In the genomic region with DNA sequence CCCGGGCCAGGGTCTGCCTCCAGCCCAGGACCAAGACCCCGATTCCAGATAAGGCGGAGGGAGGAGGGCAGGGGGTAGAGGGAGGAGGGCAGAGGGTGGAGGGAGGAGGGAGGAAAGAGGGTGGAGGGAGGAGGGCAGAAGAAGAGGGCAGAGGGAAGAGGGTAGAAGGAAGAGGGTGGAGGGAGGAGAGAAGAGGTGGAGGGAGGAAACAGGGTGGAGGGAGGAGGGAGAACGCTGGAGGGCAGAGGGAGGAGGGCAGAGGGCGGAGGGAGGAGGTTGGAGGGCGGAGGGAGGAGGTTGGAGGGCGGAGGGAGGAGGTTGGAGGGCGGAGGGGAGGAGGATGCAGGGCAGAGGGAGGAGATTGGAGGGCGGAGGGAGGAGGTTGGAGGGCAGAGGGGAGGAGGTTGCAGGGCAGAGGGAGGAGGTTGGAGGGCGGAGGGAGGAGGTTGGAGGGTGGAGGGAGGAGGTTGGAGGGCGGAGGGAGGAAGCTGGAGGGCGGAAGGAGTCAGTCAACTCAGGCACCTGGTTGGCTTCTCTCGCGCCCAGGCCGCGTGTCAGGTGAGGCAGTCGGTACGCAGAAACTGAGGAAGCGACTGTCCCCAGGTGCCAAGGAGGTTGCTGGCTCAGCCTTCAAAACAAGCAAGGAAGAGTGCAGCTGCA, we compare ENCODE assay signal across 21 cellular contexts.
DNase-seq lines count a peak whose midpoint lies in the region; ATAC-seq and TF ChIP-seq lines count a peak whose summit lies in the region.
"Had no signal": no experiment of that assay in that cellular context is flagged by ENCODE, and none has a peak within 500 bp of the region (broad histone marks: within the 10 kb centered on the region; RNA-seq: fewer than 3 reads in every experiment).

No MANE protein-coding gene starts in this region.

- no peak for TF ChIP-seq EP300 in tibial nerve (IDR thresholded peaks at IDR 0.05)

- H3K4me3 Mint-ChIP-seq in CD8-positive, alpha-beta T cell: no peak overlapping the region
- peak overlapping the region; percentile 19 for H3K4me3 Mint-ChIP-seq in activated T-helper 17 cell treated with anti-CD3 and anti-CD28 coated beads, Interleukin-2, amount 50 U/mL, for 72 hours
- H3K4me3 Mint-ChIP-seq in naive thymus-derived CD4-positive, alpha-beta T cell: peak overlapping the region in 7 of 10 donors; percentile 23 to 81 (median 52)
- H3K4me3 Mint-ChIP-seq: brain; endodermal cell; stimulated activated effector memory CD8-positive, alpha-beta T cell treated with anti-CD3 and anti-CD28 coated beads, Interleukin-12 subunit alpha, Interleukin-12 subunit beta, amount 100 ng/mL, for 72 hours had no signal

- no peak for TF ChIP-seq POLR2A in tibial nerve (IDR thresholded peaks at IDR 0.05)

- no peaks in the 10 kb centered on the region for H3K36me3 ChIP-seq in CD8-positive, alpha-beta T cell (ENCODE audit: insufficient read depth, low read length)
- H3K36me3 ChIP-seq in OCI-LY7 (ENCODE audit: insufficient read depth, low read length): peaks cover 72% of the 10 kb centered on the region
- peaks cover 0 to 23% (median 0%) of the 10 kb centered on the region in 3 experiments for H3K36me3 ChIP-seq in naive thymus-derived CD4-positive, alpha-beta T cell (ENCODE audit: control insufficient read depth in 2 of 3, insufficient read depth in 3 of 3, low read length in 3 of 3)
- H3K36me3 ChIP-seq in tibial nerve: peaks cover 0 to 89% (median 0%) of the 10 kb centered on the region in 3 donors

- CTCF ChIA-PET in CD8-positive, alpha-beta T cell (lab: Charles Lee): interaction anchor here (1.2 kb wide), 1 partner anchor 68 kb away, joined by 3 read pairs; no protein-coding TSS in a partner anchor
- CTCF ChIA-PET in OCI-LY7 (lab: Charles Lee; ENCODE audit: unreplicated experiment): interaction anchor here (0.6 to 2.9 kb wide), 3 partner anchors 13 to 164 kb away, joined by 3 to 10 read pairs (median 4); no protein-coding TSS in a partner anchor
- CTCF ChIA-PET in naive thymus-derived CD4-positive, alpha-beta T cell (lab: Charles Lee): interaction anchor here (1.7 kb wide), 1 partner anchor 65 kb away, joined by 6 read pairs; no protein-coding TSS in a partner anchor

- intact Hi-C loops in CD8-positive, alpha-beta T cell (cut with DNase I, micrococcal nuclease): loop anchor here in 1 of 2 experiments (5.0 kb wide), 1 partner anchor 67 kb away; the partner anchor contains the start of gene KLHDC4
- intact Hi-C loops in OCI-LY7 (cut with micrococcal nuclease; ENCODE audit: unreplicated experiment): loop anchor here (1.0 to 10.0 kb wide), 9 partner anchors 23 to 1267 kb away; partner anchors contain the start of gene MAP1LC3B
- intact Hi-C loops in naive thymus-derived CD4-positive, alpha-beta T cell (cut with micrococcal nuclease): loop anchor here in 1 of 2 donors (5.0 kb wide), 1 partner anchor 67 kb away; the partner anchor contains the start of gene KLHDC4

- no peaks in the 10 kb centered on the region for H3K27me3 ChIP-seq in CD8-positive, alpha-beta T cell (ENCODE audit: insufficient read depth, low read length)
- no peaks in the 10 kb centered on the region for H3K27me3 ChIP-seq in naive thymus-derived CD4-positive, alpha-beta T cell (ENCODE audit: control insufficient read depth in 2 of 2, insufficient read depth in 2 of 2, low read length in 2 of 2)
- no peaks in the 10 kb centered on the region for H3K27me3 ChIP-seq in tibial nerve
- H3K27me3 ChIP-seq: SJSA1, testis had no signal

- DNase-seq in CD8-positive, alpha-beta T cell: no peak
- no peak for DNase-seq in OCI-LY7 (ENCODE audit: low spot score)
- DNase-seq in naive thymus-derived CD4-positive, alpha-beta T cell: peak in 1 of 9 donors; percentile 30
- no peak for DNase-seq in coronary artery (ENCODE audit: low spot score)
- no peak for DNase-seq in tibial nerve (ENCODE audit: low spot score in 2 of 2)
- DNase-seq: activated CD8-positive, alpha-beta memory T cell treated with anti-CD3 and anti-CD28 coated beads for 24 hours; activated T-cell treated with anti-CD3 and anti-CD28 coated beads, Interleukin-2, amount 50 U/mL, for 48 hours; DND-41; endodermal cell; GM23248; NCI-H1417; NCI-H446 treated with DMSO at 0.1 percent for 48 hours; stimulated activated CD4-positive, alpha-beta T cell treated with anti-CD3 and anti-CD28 coated beads, Interleukin-1b, Interleukin-23, amount 100 ng/mL, for 48 hours; testis; WERI-Rb-1 had no signal

- WGBS in tibial nerve, 2 donors: 79 to 89% methylated on average over 19 of the region's 19 CpGs

- H4K20me1 ChIP-seq in OCI-LY7 (ENCODE audit: insufficient read depth, low read length): no peaks in the 10 kb centered on the region

- H2AFZ ChIP-seq in OCI-LY7 (ENCODE audit: low read length): no peak overlapping the region
- H2AFZ ChIP-seq: GM23248 had no signal

- H3K4me1 ChIP-seq in CD8-positive, alpha-beta T cell (ENCODE audit: insufficient read depth, low read length): peaks cover 39% of the 10 kb centered on the region
- H3K4me1 ChIP-seq in OCI-LY7 (ENCODE audit: insufficient read depth, low read length, poor library complexity, severe bottlenecking) (peaks cover 73% of the 10 kb centered on the region), tibial nerve (peaks cover 0 to 12% (median 3%) of the 10 kb centered on the region in 4 donors)
- peaks cover 21 to 31% of the 10 kb centered on the region in 2 donors for H3K4me1 ChIP-seq in naive thymus-derived CD4-positive, alpha-beta T cell (ENCODE audit: control insufficient read depth in 2 of 2, insufficient read depth in 2 of 2, low read length in 2 of 2)
- H3K4me1 ChIP-seq: SJSA1 had no signal

- POLR2A ChIA-PET in CD8-positive, alpha-beta T cell (lab: Charles Lee): interaction anchor here (1.8 kb wide), 1 partner anchor 65 kb away, joined by 5 read pairs; the partner anchor contains the start of gene KLHDC4
- POLR2A ChIA-PET in OCI-LY7 (lab: Charles Lee): interaction anchor here (0.6 to 2.2 kb wide), 6 partner anchors 10 to 347 kb away, joined by 3 to 12 read pairs (median 6); no protein-coding TSS in a partner anchor
- POLR2A ChIA-PET in naive thymus-derived CD4-positive, alpha-beta T cell (lab: Charles Lee): no interaction called here

- peaks cover 44% of the 10 kb centered on the region for H3K4me1 Mint-ChIP-seq in CD8-positive, alpha-beta T cell (ENCODE audit: low read depth)
- H3K4me1 Mint-ChIP-seq in activated T-helper 17 cell treated with anti-CD3 and anti-CD28 coated beads, Interleukin-2, amount 50 U/mL, for 72 hours: peaks cover 9% of the 10 kb centered on the region
- peaks cover 29 to 55% (median 50%) of the 10 kb centered on the region in 7 donors for H3K4me1 Mint-ChIP-seq in naive thymus-derived CD4-positive, alpha-beta T cell

- peaks cover 44% of the 10 kb centered on the region for H3K36me3 Mint-ChIP-seq in CD8-positive, alpha-beta T cell
- H3K36me3 Mint-ChIP-seq in activated T-helper 17 cell treated with anti-CD3 and anti-CD28 coated beads, Interleukin-2, amount 50 U/mL, for 72 hours (ENCODE audit: low read depth): peaks cover 43% of the 10 kb centered on the region
- H3K36me3 Mint-ChIP-seq in naive thymus-derived CD4-positive, alpha-beta T cell: peaks cover 0 to 10% (median 2%) of the 10 kb centered on the region in 5 donors

- H3K27ac Mint-ChIP-seq in CD8-positive, alpha-beta T cell: peak overlapping the region; percentile 55
- no peak overlapping the region for H3K27ac Mint-ChIP-seq in activated T-helper 17 cell treated with anti-CD3 and anti-CD28 coated beads, Interleukin-2, amount 50 U/mL, for 72 hours
- peak overlapping the region; percentile 52 to 91 (median 83) for H3K27ac Mint-ChIP-seq in naive thymus-derived CD4-positive, alpha-beta T cell
- H3K27ac Mint-ChIP-seq: endodermal cell had no signal

- no peak overlapping the region for H3K27ac ChIP-seq in CD8-positive, alpha-beta T cell (ENCODE audit: low read depth, low read length)
- H3K27ac ChIP-seq in OCI-LY7 (ENCODE audit: low read depth, low read length, poor library complexity, severe bottlenecking) (peak overlapping the region; percentile 99), coronary artery (no peak overlapping the region), tibial nerve (no peak overlapping the region)
- H3K27ac ChIP-seq in naive thymus-derived CD4-positive, alpha-beta T cell (ENCODE audit: low read depth, low read length): peak overlapping the region; percentile 57
- H3K27ac ChIP-seq: GM23248, HL-60, SJSA1, testis, WERI-Rb-1 had no signal

- peak overlapping the region; percentile 70 for H3K4me2 ChIP-seq in OCI-LY7 (ENCODE audit: low read length)

- ATAC-seq in CD8-positive, alpha-beta T cell: no peak
- ATAC-seq in activated T-helper 17 cell treated with anti-CD3 and anti-CD28 coated beads, Interleukin-2, amount 50 U/mL, for 72 hours (replicated peaks): no peak
- ATAC-seq in naive thymus-derived CD4-positive, alpha-beta T cell: no peak
- ATAC-seq in GM19397 (IDR thresholded peaks at IDR 0.05; ENCODE audit: unreplicated experiment): no peak
- ATAC-seq: stimulated activated effector memory CD8-positive, alpha-beta T cell treated with anti-CD3 and anti-CD28 coated beads, Interleukin-12 subunit alpha, Interleukin-12 subunit beta, amount 100 ng/mL, for 72 hours had no signal

- H3K4me3 ChIP-seq in CD8-positive, alpha-beta T cell (ENCODE audit: low read depth, low read length): no peak overlapping the region
- H3K4me3 ChIP-seq in OCI-LY7 (ENCODE audit: low read depth, low read length, poor library complexity, severe bottlenecking) (no peak overlapping the region), coronary artery (no peak overlapping the region), tibial nerve (no peak overlapping the region)
- no peak overlapping the region for H3K4me3 ChIP-seq in naive thymus-derived CD4-positive, alpha-beta T cell (ENCODE audit: low read length)
- H3K4me3 ChIP-seq: GM23248, SJSA1, testis had no signal

- no TSS peak for BruUV-seq in OCI-LY7 (replicated peaks; lab: Mats Ljungman, UMichigan)

- H3K9me2 ChIP-seq in OCI-LY7 (ENCODE audit: insufficient read depth, low read length): no peaks in the 10 kb centered on the region

- H3K79me2 ChIP-seq in OCI-LY7 (ENCODE audit: insufficient read depth, low read depth, low read length): peaks cover 3% of the 10 kb centered on the region; the same call in 1 of the 2 replicates

- no peak for TF ChIP-seq CTCF in CD8-positive, alpha-beta T cell (IDR thresholded peaks at IDR 0.05)
- TF ChIP-seq CTCF in OCI-LY7 (conservative IDR thresholded peaks at IDR 0.05; ENCODE audit: low read length) (no peak), coronary artery (IDR thresholded peaks at IDR 0.05) (no peak), tibial nerve (IDR thresholded peaks at IDR 0.05) (no peak)

- no peaks in the 10 kb centered on the region for H3K9me3 ChIP-seq in CD8-positive, alpha-beta T cell (ENCODE audit: low read length)
- H3K9me3 ChIP-seq in OCI-LY7 (ENCODE audit: low read length) (no peaks in the 10 kb centered on the region), tibial nerve (no peaks in the 10 kb centered on the region)
- H3K9me3 ChIP-seq in naive thymus-derived CD4-positive, alpha-beta T cell (ENCODE audit: control insufficient read depth in 2 of 3, low read length in 3 of 3): no peaks in the 10 kb centered on the region
- H3K9me3 ChIP-seq: SJSA1, testis had no signal

- no peaks in the 10 kb centered on the region for H3K27me3 Mint-ChIP-seq in CD8-positive, alpha-beta T cell (ENCODE audit: low read depth)
- no peaks in the 10 kb centered on the region for H3K27me3 Mint-ChIP-seq in activated T-helper 17 cell treated with anti-CD3 and anti-CD28 coated beads, Interleukin-2, amount 50 U/mL, for 72 hours
- H3K27me3 Mint-ChIP-seq in naive thymus-derived CD4-positive, alpha-beta T cell: no peaks in the 10 kb centered on the region
- H3K27me3 Mint-ChIP-seq: brain had no signal

- H3K9me3 Mint-ChIP-seq in CD8-positive, alpha-beta T cell: no peaks in the 10 kb centered on the region
- no peaks in the 10 kb centered on the region for H3K9me3 Mint-ChIP-seq in activated T-helper 17 cell treated with anti-CD3 and anti-CD28 coated beads, Interleukin-2, amount 50 U/mL, for 72 hours
- H3K9me3 Mint-ChIP-seq in naive thymus-derived CD4-positive, alpha-beta T cell: no peaks in the 10 kb centered on the region
- H3K9me3 Mint-ChIP-seq: brain; endodermal cell; stimulated activated effector memory CD8-positive, alpha-beta T cell treated with anti-CD3 and anti-CD28 coated beads, Interleukin-12 subunit alpha, Interleukin-12 subunit beta, amount 100 ng/mL, for 72 hours had no signal

Comparison
In these comparisons a context has a peak if more than half of its experiments do, and no peak if none do; other contexts are left out.
1. H3K27ac ChIP-seq: peak in OCI-LY7 (single experiment) and naive thymus-derived CD4-positive, alpha-beta T cell (single experiment); none in CD8-positive, alpha-beta T cell (single experiment), coronary artery (0 of 2) and tibial nerve (0 of 4).